In the genomic region with DNA sequence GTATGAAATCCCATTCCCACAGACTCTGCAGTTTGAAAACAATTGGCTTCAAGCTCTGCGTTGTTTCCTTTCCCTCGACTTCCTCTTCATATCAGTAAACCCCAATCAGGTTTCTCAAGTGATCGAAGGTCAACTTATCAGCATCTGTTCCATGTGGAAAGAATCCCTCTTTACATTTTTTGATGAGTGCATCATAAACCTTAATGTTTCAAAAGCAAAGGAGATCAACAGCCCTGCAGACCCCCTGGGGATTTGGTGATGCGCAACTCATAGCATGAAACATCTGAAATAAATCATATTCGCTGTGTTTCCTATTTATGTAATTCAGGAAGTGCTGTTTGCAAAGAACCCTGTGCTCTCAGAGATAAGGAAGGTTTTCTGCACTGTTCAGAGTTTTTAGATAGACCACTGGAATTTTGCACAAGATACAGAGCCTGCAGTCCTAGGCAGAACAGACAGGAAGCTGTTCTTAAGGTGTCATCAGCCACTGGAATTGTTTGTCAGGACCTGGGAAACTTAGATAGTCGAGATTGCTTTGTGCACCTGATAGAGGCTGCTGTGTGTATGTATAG, we compare ENCODE assay signal across 10 cellular contexts.
DNase-seq lines count a peak whose midpoint lies in the region; ATAC-seq and TF ChIP-seq lines count a peak whose summit lies in the region.
"Had no signal": no experiment of that assay in that cellular context is flagged by ENCODE, and none has a peak within 500 bp of the region (broad histone marks: within the 10 kb centered on the region; RNA-seq: fewer than 3 reads in every experiment).

No MANE protein-coding gene starts in this region.

- WGBS in gastroesophageal sphincter (ENCODE audit: low coverage in 1 of 2), 2 donors = 36 to 53% methylated on average over 6 of the region's 6 CpGs
- 32 to 40% methylated on average over 4 to 6 of the region's 6 CpGs for WGBS in transverse colon (ENCODE audit: low coverage in 1 of 2), 2 donors

- no peak for TF ChIP-seq CTCF in gastroesophageal sphincter (IDR thresholded peaks at IDR 0.05)
- TF ChIP-seq CTCF in transverse colon (IDR thresholded peaks at IDR 0.05) = no peak
- no peak for TF ChIP-seq CTCF in gastrocnemius medialis (IDR thresholded peaks at IDR 0.05 in 4 of 5, conservative IDR thresholded peaks at IDR 0.05 in 1 of 5)

- in situ Hi-C loops in transverse colon (cut with MboI; ENCODE audit: low pct_ligation_motif_present in 1 of 4, low pct_unique_long_range_greater_than_20kb in 1 of 4, low sequenced_read_pairs in 3 of 4) = no loop called here
- in situ Hi-C loops in gastrocnemius medialis (cut with MboI; ENCODE audit: low sequenced_read_pairs in 4 of 4) = no loop called here

- ATAC-seq in Right ventricle myocardium superior (ENCODE audit: poor library complexity) = no peak
- peak; percentile 66 for ATAC-seq in SK-N-SH treated with all-trans-retinoic acid at 6 μM for 48 hours
- peak; percentile 34 for ATAC-seq in gastroesophageal sphincter
- ATAC-seq in HG03097 (IDR thresholded peaks at IDR 0.05; ENCODE audit: low FRiP score, unreplicated experiment) = no peak
- ATAC-seq in HG03108 (IDR thresholded peaks at IDR 0.05; ENCODE audit: unreplicated experiment) = no peak
- ATAC-seq in gastrocnemius medialis = no peak

- no peak overlapping the region for H3K4me3 ChIP-seq in gastroesophageal sphincter
- H3K4me3 ChIP-seq in transverse colon = no peak overlapping the region
- peak overlapping the region in 1 of 4 donors; percentile 4 for H3K4me3 ChIP-seq in gastrocnemius medialis
- H3K4me3 ChIP-seq: SJSA1 had no signal

- H3K9me3 ChIP-seq in gastroesophageal sphincter (no peaks in the 10 kb centered on the region), transverse colon (no peaks in the 10 kb centered on the region), gastrocnemius medialis (no peaks in the 10 kb centered on the region)
- H3K9me3 ChIP-seq: SJSA1 had no signal

- no peak overlapping the region for H3K27ac ChIP-seq in gastroesophageal sphincter
- peak overlapping the region in 3 of 4 donors; percentile 13 to 44 (median 43) for H3K27ac ChIP-seq in transverse colon
- no peak overlapping the region for H3K27ac ChIP-seq in gastrocnemius medialis
- H3K27ac ChIP-seq: SJSA1 had no signal

- TF ChIP-seq POLR2A in gastroesophageal sphincter (IDR thresholded peaks at IDR 0.05) (no peak), transverse colon (IDR thresholded peaks at IDR 0.05) (no peak), gastrocnemius medialis (IDR thresholded peaks at IDR 0.05) (no peak)

- DNase-seq in Right ventricle myocardium superior = peak; percentile 41
- no peak for DNase-seq in cardiac septum (ENCODE audit: low spot score)
- no peak for DNase-seq in transverse colon
- DNase-seq in gastrocnemius medialis = no peak
- DNase-seq: activated effector memory CD4-positive, alpha-beta T cell treated with Interleukin-2 at 50 U/mL for 16 hours had no signal

- TF ChIP-seq EP300 in gastroesophageal sphincter (IDR thresholded peaks at IDR 0.05) = no peak
- no peak for TF ChIP-seq EP300 in transverse colon (IDR thresholded peaks at IDR 0.05; ENCODE audit: low read depth)

- H3K4me1 ChIP-seq in gastroesophageal sphincter = no peaks in the 10 kb centered on the region
- H3K4me1 ChIP-seq in transverse colon = peaks cover 0 to 16% (median 10%) of the 10 kb centered on the region in 4 donors
- H3K4me1 ChIP-seq in gastrocnemius medialis = peaks cover 0 to 4% of the 10 kb centered on the region in 2 donors
- H3K4me1 ChIP-seq: SJSA1 had no signal

- H3K36me3 ChIP-seq in gastroesophageal sphincter (no peaks in the 10 kb centered on the region), transverse colon (no peaks in the 10 kb centered on the region), gastrocnemius medialis (no peaks in the 10 kb centered on the region)
- H3K36me3 ChIP-seq: SJSA1 had no signal

- H3K27me3 ChIP-seq in gastroesophageal sphincter = no peaks in the 10 kb centered on the region
- no peaks in the 10 kb centered on the region for H3K27me3 ChIP-seq in transverse colon
- no peaks in the 10 kb centered on the region for H3K27me3 ChIP-seq in gastrocnemius medialis
- H3K27me3 ChIP-seq: SJSA1 had no signal

- intact Hi-C loops in Right ventricle myocardium superior (cut with DNase I) (no loop called here), cardiac septum (cut with DNase I) (no loop called here), transverse colon (cut with DNase I; ENCODE audit: low total_unique reads) (no loop called here), gastrocnemius medialis (cut with DNase I; ENCODE audit: low total_unique reads) (no loop called here)

TF ChIP-seq in SK-N-SH treated with all-trans-retinoic acid at 6 μM for 48 hours, 23 proteins besides CTCF, POLR2A, EP300 and RAD21:
- TF ChIP-seq BACH2 (CRISPR knock-in tag; IDR thresholded peaks at IDR 0.05; ENCODE audit: borderline replicate concordance) = no peak
- no peak for TF ChIP-seq RARB (CRISPR knock-in tag; IDR thresholded peaks at IDR 0.05)
- TF ChIP-seq, protein P1, sequence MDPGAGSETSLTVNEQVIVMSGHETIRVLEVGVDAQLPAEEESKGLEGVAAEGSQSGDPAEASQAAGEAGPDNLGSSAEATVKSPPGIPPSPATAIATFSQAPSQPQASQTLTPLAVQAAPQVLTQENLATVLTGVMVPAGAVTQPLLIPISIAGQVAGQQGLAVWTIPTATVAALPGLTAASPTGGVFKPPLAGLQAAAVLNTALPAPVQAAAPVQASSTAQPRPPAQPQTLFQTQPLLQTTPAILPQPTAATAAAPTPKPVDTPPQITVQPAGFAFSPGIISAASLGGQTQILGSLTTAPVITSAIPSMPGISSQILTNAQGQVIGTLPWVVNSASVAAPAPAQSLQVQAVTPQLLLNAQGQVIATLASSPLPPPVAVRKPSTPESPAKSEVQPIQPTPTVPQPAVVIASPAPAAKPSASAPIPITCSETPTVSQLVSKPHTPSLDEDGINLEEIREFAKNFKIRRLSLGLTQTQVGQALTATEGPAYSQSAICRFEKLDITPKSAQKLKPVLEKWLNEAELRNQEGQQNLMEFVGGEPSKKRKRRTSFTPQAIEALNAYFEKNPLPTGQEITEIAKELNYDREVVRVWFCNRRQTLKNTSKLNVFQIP (CRISPR knock-in tag; IDR thresholded peaks at IDR 0.05; ENCODE audit: borderline replicate concordance, low read depth) = no peak
- no peak for TF ChIP-seq ISL1 (CRISPR knock-in tag; IDR thresholded peaks at IDR 0.05)
- TF ChIP-seq, protein P2, sequence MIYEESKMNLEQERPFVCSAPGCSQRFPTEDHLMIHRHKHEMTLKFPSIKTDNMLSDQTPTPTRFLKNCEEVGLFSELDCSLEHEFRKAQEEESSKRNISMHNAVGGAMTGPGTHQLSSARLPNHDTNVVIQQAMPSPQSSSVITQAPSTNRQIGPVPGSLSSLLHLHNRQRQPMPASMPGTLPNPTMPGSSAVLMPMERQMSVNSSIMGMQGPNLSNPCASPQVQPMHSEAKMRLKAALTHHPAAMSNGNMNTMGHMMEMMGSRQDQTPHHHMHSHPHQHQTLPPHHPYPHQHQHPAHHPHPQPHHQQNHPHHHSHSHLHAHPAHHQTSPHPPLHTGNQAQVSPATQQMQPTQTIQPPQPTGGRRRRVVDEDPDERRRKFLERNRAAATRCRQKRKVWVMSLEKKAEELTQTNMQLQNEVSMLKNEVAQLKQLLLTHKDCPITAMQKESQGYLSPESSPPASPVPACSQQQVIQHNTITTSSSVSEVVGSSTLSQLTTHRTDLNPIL (CRISPR knock-in tag; IDR thresholded peaks at IDR 0.05; ENCODE audit: low read depth) = no peak
- TF ChIP-seq ARNTL (CRISPR knock-in tag; IDR thresholded peaks at IDR 0.05; ENCODE audit: borderline replicate concordance, low read depth) = no peak
- no peak for TF ChIP-seq ZFP3 (CRISPR knock-in tag; IDR thresholded peaks at IDR 0.05)
- TF ChIP-seq OSR1 (CRISPR knock-in tag; IDR thresholded peaks at IDR 0.05) = no peak
- TF ChIP-seq GLIS3 (CRISPR knock-in tag; IDR thresholded peaks at IDR 0.05) = no peak
- no peak for TF ChIP-seq TCF4 (CRISPR knock-in tag; IDR thresholded peaks at IDR 0.05; ENCODE audit: borderline replicate concordance)
- TF ChIP-seq SNAI2 (CRISPR knock-in tag; IDR thresholded peaks at IDR 0.05) = no peak
- no peak for TF ChIP-seq CSDC2 (CRISPR knock-in tag; IDR thresholded peaks at IDR 0.05)
TF ChIP-seq in SK-N-SH treated with all-trans-retinoic acid at 6 μM for 48 hours: peak in this region for 0.

Comparison
In these comparisons a context has a peak if more than half of its experiments do, and no peak if none do; other contexts are left out.
1. ATAC-seq: peak in SK-N-SH treated with all-trans-retinoic acid at 6 μM for 48 hours (single experiment) and gastroesophageal sphincter (single experiment); none in Right ventricle myocardium superior (single experiment), HG03097 (single experiment), HG03108 (single experiment) and gastrocnemius medialis (0 of 2).
2. H3K27ac ChIP-seq: peak in transverse colon (3 of 4); none in gastroesophageal sphincter (0 of 4) and gastrocnemius medialis (0 of 4).